ENCODE assay signal across 1 cellular context in the genomic region with DNA sequence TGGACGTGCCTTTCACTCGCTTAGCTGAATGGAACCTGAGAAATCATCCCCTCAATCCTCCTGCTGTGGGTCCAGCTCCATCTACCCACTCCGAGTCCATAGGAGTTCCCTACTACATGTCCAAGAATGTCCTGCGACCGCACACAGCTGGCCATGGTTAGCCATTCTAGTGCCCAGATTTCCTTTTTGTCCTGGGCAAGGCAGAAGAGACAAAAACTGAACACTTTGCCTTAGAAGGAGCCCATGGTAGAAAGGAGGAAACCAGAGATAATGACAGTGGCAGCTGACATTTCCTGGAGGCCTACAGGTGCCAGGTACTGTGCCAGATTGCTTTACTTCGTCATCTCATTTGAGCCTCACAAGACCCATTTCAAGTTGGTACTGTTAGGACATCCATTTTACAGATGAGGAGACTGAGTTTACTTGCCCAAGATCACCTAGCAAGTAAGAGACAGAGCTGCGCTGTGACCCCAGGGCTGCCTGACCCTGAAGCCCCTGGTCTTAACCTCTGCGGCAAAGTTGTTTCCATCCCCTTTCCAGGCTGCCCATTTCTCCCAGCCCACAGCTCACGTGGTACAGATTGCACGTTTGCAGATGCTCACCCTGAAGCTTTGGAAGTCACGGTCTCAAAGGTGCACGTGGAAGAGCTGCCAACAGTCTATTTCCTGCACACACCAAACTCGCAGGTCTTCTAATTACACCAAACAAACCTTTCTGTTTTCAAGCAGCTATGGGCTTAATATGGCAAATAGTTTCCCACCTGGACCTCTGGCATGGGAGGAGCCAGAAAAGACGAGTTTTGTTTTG.
TF ChIP-seq lines count a peak whose summit lies in the region.

No MANE protein-coding gene starts in this region.

TF ChIP-seq in IMR-90, 13 proteins besides CTCF, POLR2A, EP300 and RAD21 (continued from another document):
- TF ChIP-seq MXI1 (IDR thresholded peaks at IDR 0.05; ENCODE audit: borderline replicate concordance, low read depth, low read length): no peak
- TF ChIP-seq, protein P1, sequence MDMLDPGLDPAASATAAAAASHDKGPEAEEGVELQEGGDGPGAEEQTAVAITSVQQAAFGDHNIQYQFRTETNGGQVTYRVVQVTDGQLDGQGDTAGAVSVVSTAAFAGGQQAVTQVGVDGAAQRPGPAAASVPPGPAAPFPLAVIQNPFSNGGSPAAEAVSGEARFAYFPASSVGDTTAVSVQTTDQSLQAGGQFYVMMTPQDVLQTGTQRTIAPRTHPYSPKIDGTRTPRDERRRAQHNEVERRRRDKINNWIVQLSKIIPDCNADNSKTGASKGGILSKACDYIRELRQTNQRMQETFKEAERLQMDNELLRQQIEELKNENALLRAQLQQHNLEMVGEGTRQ (IDR thresholded peaks at IDR 0.05; ENCODE audit: low read depth, low read length): no peak
- TF ChIP-seq NFE2L2 (IDR thresholded peaks at IDR 0.05; ENCODE audit: low read depth, low read length): no peak
- TF ChIP-seq FOS (IDR thresholded peaks at IDR 0.05; ENCODE audit: low read depth, low read length): no peak
- TF ChIP-seq MAFK (IDR thresholded peaks at IDR 0.05; ENCODE audit: low read depth, low read length): no peak
